In the genomic region with DNA sequence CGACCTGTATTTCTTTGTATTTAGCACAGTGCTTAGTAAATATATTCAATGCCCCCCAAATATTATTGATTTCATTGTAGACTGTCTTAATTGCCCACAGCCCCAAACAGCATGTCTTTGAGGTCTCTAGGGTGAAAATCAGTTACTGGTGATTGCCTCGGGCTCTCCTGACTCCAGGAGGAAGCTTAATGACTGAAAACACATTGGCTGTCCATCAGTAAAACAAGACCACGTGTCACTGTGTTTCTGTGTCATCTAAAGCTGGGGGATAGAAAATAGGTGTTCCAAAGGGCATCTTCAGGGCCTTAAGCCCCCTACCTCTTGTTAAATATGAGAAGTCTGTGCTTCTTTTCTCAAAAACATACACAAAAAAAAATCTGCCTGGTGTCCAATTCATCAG, we compare ENCODE assay signal across 27 cellular contexts.
DNase-seq lines count a peak whose midpoint lies in the region; ATAC-seq and TF ChIP-seq lines count a peak whose summit lies in the region.
"Had no signal": no experiment of that assay in that cellular context is flagged by ENCODE, and none has a peak within 500 bp of the region (broad histone marks: within the 10 kb centered on the region; RNA-seq: fewer than 3 reads in every experiment).

No MANE protein-coding gene starts in this region.

- peak; percentile 26 for ATAC-seq in WTC11
- no peak for ATAC-seq in GM21515 (IDR thresholded peaks at IDR 0.05; ENCODE audit: unreplicated experiment)
- ATAC-seq: K562, mucosa of descending colon, pancreas, right cardiac atrium had no signal

- H3K4me1 ChIP-seq in BE2C: peaks cover 41% of the 10 kb centered on the region
- H3K4me1 ChIP-seq in testis: no peaks in the 10 kb centered on the region
- H3K4me1 ChIP-seq: BLaER1 treated with 17β-estradiol and CSF1 and Interleukin-3, amounts not matched to agents 10 nM and 100 nM; pancreas had no signal

- DNase-seq in BE2C (peak; percentile 34), DMS79 (lab: John Stamatoyannopoulos, UW) (peak; percentile 92), NCI-H2081 treated with DMSO at 0.1 percent for 48 hours (lab: John Stamatoyannopoulos, UW) (peak; percentile 54), WTC11 (ENCODE audit: low spot score) (no peak), nucleus accumbens (lab: John Stamatoyannopoulos, UW) (no peak), HuH-7 (ENCODE audit: low spot score) (no peak), testis (no peak)
- DNase-seq: ACHN; activated CD4-positive, CD25-positive, alpha-beta regulatory T cell treated with anti-CD3 and anti-CD28 coated beads, Interleukin-2, amount 50 U/mL, for 72 hours; activated gamma-delta T cell; Calu3; cerebellar nuclear complex; GM23248; MG63; mucosa of descending colon; NCI-H2029 treated with DMSO at 0.1 percent for 48 hours; pancreas; PC-9; right cardiac atrium; SIG-M5; stimulated activated CD4-positive, alpha-beta T cell treated with anti-CD3 and anti-CD28 coated beads, Interleukin-12 subunit alpha, Interleukin-12 subunit beta, amount 100 ng/mL, for 4 hours; stimulated activated naive CD4-positive, alpha-beta T cell treated with Interleukin-2 at 50 U/mL for 16 hours had no signal

- no peak overlapping the region for H3K27ac Mint-ChIP-seq in WTC11
- H3K27ac Mint-ChIP-seq: nephron had no signal

- TF ChIP-seq POLR2A in testis (IDR thresholded peaks at IDR 0.05): no peak

- H3K9me3 Mint-ChIP-seq in WTC11: no peaks in the 10 kb centered on the region
- H3K9me3 Mint-ChIP-seq: nephron had no signal

- 0 out of 2 replicates have a peak overlapping the region, but pooled peaks have one; percentile 3 for H3K4me3 ChIP-seq in BE2C (ENCODE audit: low read depth, low read length)
- no peak overlapping the region for H3K4me3 ChIP-seq in testis
- H3K4me3 ChIP-seq: BLaER1 treated with 17β-estradiol and CSF1 and Interleukin-3, amounts not matched to agents 10 nM and 100 nM; GM23248; K562; lung; MG63; mucosa of descending colon; pancreas; PC-9 had no signal

- POLR2A ChIA-PET in WTC11 (lab: Charles Lee): no interaction called here

- H3K36me3 ChIP-seq in BE2C (no peaks in the 10 kb centered on the region), testis (ENCODE audit: low read depth, missing control alignments) (no peaks in the 10 kb centered on the region)
- H3K36me3 ChIP-seq: BLaER1 treated with 17β-estradiol and CSF1 and Interleukin-3, amounts not matched to agents 10 nM and 100 nM; MG63; pancreas had no signal

- no peak overlapping the region for H3K27ac ChIP-seq in testis
- H3K27ac ChIP-seq: BLaER1 treated with 17β-estradiol and CSF1 and Interleukin-3, amounts not matched to agents 10 nM and 100 nM; GM23248; pancreas; PC-9 had no signal

- no peak for TF ChIP-seq CTCF in BE2C (IDR thresholded peaks at IDR 0.05; ENCODE audit: low read depth, low read length)
- TF ChIP-seq CTCF in WTC11 (IDR thresholded peaks at IDR 0.05): no peak
- no peak for TF ChIP-seq CTCF in testis (IDR thresholded peaks at IDR 0.05)

- H3K27me3 ChIP-seq in BE2C: no peaks in the 10 kb centered on the region
- H3K27me3 ChIP-seq in testis: no peaks in the 10 kb centered on the region
- H3K27me3 ChIP-seq: BLaER1 treated with 17β-estradiol and CSF1 and Interleukin-3, amounts not matched to agents 10 nM and 100 nM; MG63; pancreas had no signal

- CTCF ChIA-PET in WTC11 (lab: Charles Lee): no interaction called here

- H3K27me3 Mint-ChIP-seq in WTC11 (ENCODE audit: low read depth): no peaks in the 10 kb centered on the region

- intact Hi-C loops in testis (cut with DNase I; ENCODE audit: low total_unique reads): no loop called here

- H3K9me3 ChIP-seq in BE2C (no peaks in the 10 kb centered on the region), testis (no peaks in the 10 kb centered on the region)
- H3K9me3 ChIP-seq: BLaER1 treated with 17β-estradiol and CSF1 and Interleukin-3, amounts not matched to agents 10 nM and 100 nM; MG63; mucosa of descending colon; pancreas had no signal

- no peak overlapping the region for H3K4me3 Mint-ChIP-seq in WTC11
- H3K4me3 Mint-ChIP-seq: nephron had no signal

- WGBS in testis, 2 donors: 66 to 76% methylated on average over 3 of the region's 3 CpGs

- H3K4me1 Mint-ChIP-seq in WTC11: peaks cover 30% of the 10 kb centered on the region

- H3K36me3 Mint-ChIP-seq in WTC11: no peaks in the 10 kb centered on the region

TF ChIP-seq in WTC11, 78 proteins besides CTCF, POLR2A, EP300 and RAD21 (continues in another document):
- no peak for TF ChIP-seq GRHL2 (CRISPR knock-in tag; IDR thresholded peaks at IDR 0.05; ENCODE audit: insufficient replicate concordance, severe bottlenecking)
- no peak for TF ChIP-seq NR2C2 (CRISPR knock-in tag; IDR thresholded peaks at IDR 0.05)
- TF ChIP-seq ZNF219 (CRISPR knock-in tag; IDR thresholded peaks at IDR 0.05; ENCODE audit: borderline replicate concordance): no peak
- TF ChIP-seq, protein P1, sequence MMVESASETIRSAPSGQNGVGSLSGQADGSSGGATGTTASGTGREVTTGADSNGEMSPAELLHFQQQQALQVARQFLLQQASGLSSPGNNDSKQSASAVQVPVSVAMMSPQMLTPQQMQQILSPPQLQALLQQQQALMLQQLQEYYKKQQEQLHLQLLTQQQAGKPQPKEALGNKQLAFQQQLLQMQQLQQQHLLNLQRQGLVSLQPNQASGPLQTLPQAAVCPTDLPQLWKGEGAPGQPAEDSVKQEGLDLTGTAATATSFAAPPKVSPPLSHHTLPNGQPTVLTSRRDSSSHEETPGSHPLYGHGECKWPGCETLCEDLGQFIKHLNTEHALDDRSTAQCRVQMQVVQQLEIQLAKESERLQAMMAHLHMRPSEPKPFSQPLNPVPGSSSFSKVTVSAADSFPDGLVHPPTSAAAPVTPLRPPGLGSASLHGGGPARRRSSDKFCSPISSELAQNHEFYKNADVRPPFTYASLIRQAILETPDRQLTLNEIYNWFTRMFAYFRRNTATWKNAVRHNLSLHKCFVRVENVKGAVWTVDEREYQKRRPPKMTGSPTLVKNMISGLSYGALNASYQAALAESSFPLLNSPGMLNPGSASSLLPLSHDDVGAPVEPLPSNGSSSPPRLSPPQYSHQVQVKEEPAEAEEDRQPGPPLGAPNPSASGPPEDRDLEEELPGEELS (CRISPR knock-in tag; IDR thresholded peaks at IDR 0.05): no peak
- TF ChIP-seq USF1 (CRISPR knock-in tag; IDR thresholded peaks at IDR 0.05): no peak
- TF ChIP-seq, protein P2, sequence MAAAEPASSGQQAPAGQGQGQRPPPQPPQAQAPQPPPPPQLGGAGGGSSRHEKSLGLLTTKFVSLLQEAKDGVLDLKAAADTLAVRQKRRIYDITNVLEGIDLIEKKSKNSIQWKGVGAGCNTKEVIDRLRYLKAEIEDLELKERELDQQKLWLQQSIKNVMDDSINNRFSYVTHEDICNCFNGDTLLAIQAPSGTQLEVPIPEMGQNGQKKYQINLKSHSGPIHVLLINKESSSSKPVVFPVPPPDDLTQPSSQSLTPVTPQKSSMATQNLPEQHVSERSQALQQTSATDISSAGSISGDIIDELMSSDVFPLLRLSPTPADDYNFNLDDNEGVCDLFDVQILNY (CRISPR knock-in tag; IDR thresholded peaks at IDR 0.05): no peak
- TF ChIP-seq NFE2L1 (CRISPR knock-in tag; IDR thresholded peaks at IDR 0.05): no peak
- TF ChIP-seq E2F4 (CRISPR knock-in tag; IDR thresholded peaks at IDR 0.05; ENCODE audit: borderline replicate concordance, low read depth): no peak
- no peak for TF ChIP-seq E2F1 (CRISPR knock-in tag; IDR thresholded peaks at IDR 0.05)
- TF ChIP-seq ZNF416 (CRISPR knock-in tag; IDR thresholded peaks at IDR 0.05): no peak
- TF ChIP-seq, protein P3, sequence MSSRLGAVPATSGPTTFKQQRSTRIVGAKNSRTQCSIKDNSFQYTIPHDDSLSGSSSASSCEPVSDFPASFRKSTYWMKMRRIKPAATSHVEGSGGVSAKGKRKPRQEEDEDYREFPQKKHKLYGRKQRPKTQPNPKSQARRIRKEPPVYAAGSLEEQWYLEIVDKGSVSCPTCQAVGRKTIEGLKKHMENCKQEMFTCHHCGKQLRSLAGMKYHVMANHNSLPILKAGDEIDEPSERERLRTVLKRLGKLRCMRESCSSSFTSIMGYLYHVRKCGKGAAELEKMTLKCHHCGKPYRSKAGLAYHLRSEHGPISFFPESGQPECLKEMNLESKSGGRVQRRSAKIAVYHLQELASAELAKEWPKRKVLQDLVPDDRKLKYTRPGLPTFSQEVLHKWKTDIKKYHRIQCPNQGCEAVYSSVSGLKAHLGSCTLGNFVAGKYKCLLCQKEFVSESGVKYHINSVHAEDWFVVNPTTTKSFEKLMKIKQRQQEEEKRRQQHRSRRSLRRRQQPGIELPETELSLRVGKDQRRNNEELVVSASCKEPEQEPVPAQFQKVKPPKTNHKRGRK (CRISPR knock-in tag; IDR thresholded peaks at IDR 0.05; ENCODE audit: borderline replicate concordance): no peak
- no peak for TF ChIP-seq ESRRA (CRISPR knock-in tag; IDR thresholded peaks at IDR 0.05; ENCODE audit: borderline replicate concordance)
- TF ChIP-seq ZNF263 (CRISPR knock-in tag; IDR thresholded peaks at IDR 0.05; ENCODE audit: low read depth): no peak
- TF ChIP-seq NFATC4 (CRISPR knock-in tag; IDR thresholded peaks at IDR 0.05): no peak
- TF ChIP-seq GABPB1 (CRISPR knock-in tag; IDR thresholded peaks at IDR 0.05): no peak

Comparison
In these comparisons a context has a peak if more than half of its experiments do, and no peak if none do; other contexts are left out.
1. DNase-seq: peak in BE2C (single experiment), DMS79 (single experiment) and NCI-H2081 treated with DMSO at 0.1 percent for 48 hours (single experiment); none in WTC11 (single experiment), nucleus accumbens (0 of 56), HuH-7 (single experiment) and testis (single experiment).